ENCODE assay signal across 8 cellular contexts in genomic region chr11:79437274-79437980, GRCh38. TPM values are rescaled to one million over a fixed set of nuclear protein-coding genes. Genes with fewer than 3 reads are reported as not detected.
DNase-seq lines count a peak whose midpoint lies in the region; ATAC-seq and TF ChIP-seq lines count a peak whose summit lies in the region.

No MANE protein-coding gene starts in this region.

- WGBS in tibial nerve, 2 donors: 0 to 1% methylated on average over 28 to 39 of the region's 74 CpGs

- H3K27ac ChIP-seq in left lung (no peak overlapping the region), tibial nerve (peak overlapping the region; percentile 27 to 80 (median 46))
- no peak overlapping the region for H3K27ac ChIP-seq in effector memory CD4-positive, alpha-beta T cell (ENCODE audit: insufficient read depth, low read length, poor library complexity, severe bottlenecking)

- H3K9me3 ChIP-seq in left lung (no peaks in the 10 kb centered on the region), tibial nerve (no peaks in the 10 kb centered on the region)
- no peaks in the 10 kb centered on the region for H3K9me3 ChIP-seq in effector memory CD4-positive, alpha-beta T cell (ENCODE audit: control insufficient read depth, low read length)

- H3K4me3 ChIP-seq in left lung (peak overlapping the region; percentile 29 to 36), tibial nerve (peak overlapping the region; percentile 40 to 67 (median 51))
- no peak overlapping the region for H3K4me3 ChIP-seq in effector memory CD4-positive, alpha-beta T cell (ENCODE audit: insufficient read depth, low read depth, low read length, poor library complexity, severe bottlenecking)

- H3K4me1 ChIP-seq in left lung (peaks cover 10 to 36% of the 10 kb centered on the region in 2 donors), tibial nerve (peaks cover 0 to 56% (median 33%) of the 10 kb centered on the region in 4 donors)
- no peaks in the 10 kb centered on the region for H3K4me1 ChIP-seq in effector memory CD4-positive, alpha-beta T cell (ENCODE audit: control insufficient read depth, insufficient read depth, low read length, poor library complexity, severe bottlenecking)

- DNase-seq in EH (ENCODE audit: low read depth) (peak; percentile 62), NCI-H1105 treated with DMSO at 0.1 percent for 48 hours (lab: John Stamatoyannopoulos, UW) (peak; percentile 67), cerebellar cortex (ENCODE audit: low spot score) (peak; percentile 24), left lung (peak in 1 of 2 donors; percentile 88), tibial nerve (ENCODE audit: low spot score in 2 of 2) (peak; percentile 30 to 43)
- DNase-seq in effector memory CD4-positive, alpha-beta T cell: no peak

- no peak for TF ChIP-seq CTCF in left lung (IDR thresholded peaks at IDR 0.05)
- no peak for TF ChIP-seq CTCF in tibial nerve (IDR thresholded peaks at IDR 0.05)

- no peak for TF ChIP-seq EP300 in tibial nerve (IDR thresholded peaks at IDR 0.05)

- peak; percentile 76 for ATAC-seq in left lung
- ATAC-seq in GM21619 (IDR thresholded peaks at IDR 0.05; ENCODE audit: unreplicated experiment): no peak
- no peak for ATAC-seq in HG03439 (IDR thresholded peaks at IDR 0.05; ENCODE audit: unreplicated experiment)

- no peaks in the 10 kb centered on the region for H3K36me3 ChIP-seq in left lung
- no peaks in the 10 kb centered on the region for H3K36me3 ChIP-seq in tibial nerve
- no peaks in the 10 kb centered on the region for H3K36me3 ChIP-seq in effector memory CD4-positive, alpha-beta T cell (ENCODE audit: control insufficient read depth, insufficient read depth, low read length)

- H3K27me3 ChIP-seq in left lung (peaks cover 61 to 98% of the 10 kb centered on the region in 2 donors), tibial nerve (peaks cover 0 to 92% of the 10 kb centered on the region in 2 donors)
- H3K27me3 ChIP-seq in effector memory CD4-positive, alpha-beta T cell (replicated peaks; ENCODE audit: control insufficient read depth, insufficient read depth, low read length, poor library complexity, severe bottlenecking): peaks cover 16% of the 10 kb centered on the region

- no peak for TF ChIP-seq POLR2A in tibial nerve (IDR thresholded peaks at IDR 0.05)

- intact Hi-C loops in left lung (cut with DNase I): no loop called here

RNA-seq across cellular contexts. Expression of gene TENM4, which starts 3.4 kb away (rescaled TPM):
- total RNA-seq in left lung: 1 to 10 TPM; 3.4 to 7.1 TPM
- 10 to 100 TPM; 15.3 to 36.3 (median 19.6) TPM for total RNA-seq in tibial nerve

Comparison
In these comparisons a context has a peak if more than half of its experiments do, and no peak if none do; other contexts are left out.
1. DNase-seq: peak in EH (single experiment), NCI-H1105 treated with DMSO at 0.1 percent for 48 hours (single experiment), cerebellar cortex (single experiment) and tibial nerve (2 of 2); none in effector memory CD4-positive, alpha-beta T cell (0 of 3).
2. H3K27ac ChIP-seq: peak in tibial nerve (4 of 4); none in left lung (0 of 2) and effector memory CD4-positive, alpha-beta T cell (single experiment).